1 cellular context compared by ENCODE assay signal in genomic region chr20:62405981-62406513, GRCh38.
TF ChIP-seq lines count a peak whose summit lies in the region.

No MANE protein-coding gene starts in this region.

TF ChIP-seq in endothelial cell of umbilical vein, 7 proteins besides CTCF, POLR2A, EP300 and RAD21:
- TF ChIP-seq FOS (IDR thresholded peaks at IDR 0.05; ENCODE audit: borderline replicate concordance, insufficient read depth, low read length): no peak
